ENCODE assay signal across 8 cellular contexts in the genomic region with DNA sequence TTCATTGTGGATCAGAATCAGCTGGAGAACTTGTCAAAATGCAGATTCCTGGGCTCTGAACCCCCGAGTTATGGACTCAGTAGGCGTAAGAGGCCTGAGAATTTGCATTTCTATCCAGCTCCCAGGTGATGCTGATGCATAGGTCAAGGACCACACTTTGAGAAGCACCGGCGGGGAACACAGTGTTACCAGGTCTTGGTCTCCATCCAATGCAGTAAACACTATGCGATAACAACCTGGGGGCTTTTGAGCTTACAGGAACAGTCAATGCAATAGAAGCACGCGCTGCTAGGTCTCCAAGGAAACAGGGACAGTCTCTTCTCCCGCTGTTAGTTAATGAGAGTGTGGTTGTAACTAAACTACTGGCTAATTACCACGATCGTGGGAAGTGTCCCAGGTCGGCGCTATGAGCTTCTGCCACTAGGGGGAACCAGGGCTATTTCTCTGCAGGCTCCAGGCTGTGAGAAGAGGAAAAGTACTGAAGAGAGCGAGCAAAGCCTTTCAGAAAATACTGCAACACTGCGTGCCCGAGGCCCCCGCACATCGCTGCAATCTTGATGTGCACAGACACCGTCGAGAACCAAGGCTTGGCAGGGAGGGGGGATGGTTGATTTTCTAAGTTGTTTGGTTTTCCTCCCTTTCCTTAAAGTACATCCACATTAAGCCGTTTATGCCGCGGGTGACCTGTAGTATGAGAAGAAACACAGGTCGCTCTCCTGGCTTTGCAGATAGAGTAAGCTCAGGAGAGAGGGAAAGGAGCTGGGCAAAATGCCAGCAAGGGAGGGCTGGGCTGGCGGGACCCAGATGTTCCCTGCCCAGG. TPM values are rescaled to one million over a fixed set of nuclear protein-coding genes. Genes with fewer than 3 reads are reported as not detected.
DNase-seq lines count a peak whose midpoint lies in the region; ATAC-seq and TF ChIP-seq lines count a peak whose summit lies in the region.

No MANE protein-coding gene starts in this region.

- peak overlapping the region; percentile 41; the same call in 1 of the 2 replicates for H2AFZ ChIP-seq in OCI-LY7 (ENCODE audit: low read length)
- H2AFZ ChIP-seq in fibroblast of lung (ENCODE audit: low read length), result no peak overlapping the region

- H3K27ac ChIP-seq in OCI-LY7 (ENCODE audit: low read depth, low read length, poor library complexity, severe bottlenecking) (no peak overlapping the region), fibroblast of lung (ENCODE audit: insufficient read depth, low read length) (no peak overlapping the region)

- H3K4me1 ChIP-seq in OCI-LY7 (ENCODE audit: insufficient read depth, low read length, poor library complexity, severe bottlenecking) (peaks cover 15% of the 10 kb centered on the region), fibroblast of lung (ENCODE audit: control insufficient read depth, extremely low read depth, insufficient read depth, low read length) (no peaks in the 10 kb centered on the region)

- no peaks in the 10 kb centered on the region for H3K36me3 Mint-ChIP-seq in activated T-cell treated with anti-CD3 and anti-CD28 coated beads, Interleukin-2, amount 50 U/mL, for 24 hours (ENCODE audit: low read depth)
- no peaks in the 10 kb centered on the region for H3K36me3 Mint-ChIP-seq in natural killer cell treated with Interleukin-12 subunit alpha and Interleukin-12 subunit beta and Interleukin-15 and Interleukin-18, amount 100 ng/mL, for 72 hours
- no peaks in the 10 kb centered on the region for H3K36me3 Mint-ChIP-seq in stimulated activated naive B cell treated with anti-CD40 and anti-IgM and Interleukin-4, amounts not matched to agents 10 μg/mL and 1 μg/mL and 100 μg/mL, for 72 hours

- peaks cover 12% of the 10 kb centered on the region for H3K27me3 ChIP-seq in fibroblast of lung (ENCODE audit: control insufficient read depth, insufficient read depth, low read length)

- H3K9me3 ChIP-seq in OCI-LY7 (ENCODE audit: low read length), result no peaks in the 10 kb centered on the region
- no peaks in the 10 kb centered on the region for H3K9me3 ChIP-seq in fibroblast of lung (ENCODE audit: control insufficient read depth, insufficient read depth, low read depth, low read length)

- CTCF ChIA-PET in OCI-LY7 (lab: Charles Lee; ENCODE audit: unreplicated experiment), result no interaction called here

- intact Hi-C loops in OCI-LY7 (cut with micrococcal nuclease; ENCODE audit: unreplicated experiment), result loop anchor here (1.0 to 5.0 kb wide), 2 partner anchors 146 to 280 kb away; no protein-coding TSS in a partner anchor

- peaks cover 12% of the 10 kb centered on the region for H3K4me1 Mint-ChIP-seq in activated T-cell treated with anti-CD3 and anti-CD28 coated beads, Interleukin-2, amount 50 U/mL, for 24 hours (ENCODE audit: low read depth)
- peaks cover 14 to 16% of the 10 kb centered on the region in 2 donors for H3K4me1 Mint-ChIP-seq in natural killer cell treated with Interleukin-12 subunit alpha and Interleukin-12 subunit beta and Interleukin-15 and Interleukin-18, amount 100 ng/mL, for 72 hours (ENCODE audit: low read depth in 2 of 2)
- peaks cover 28 to 29% of the 10 kb centered on the region in 2 donors for H3K4me1 Mint-ChIP-seq in stimulated activated naive B cell treated with anti-CD40 and anti-IgM and Interleukin-4, amounts not matched to agents 10 μg/mL and 1 μg/mL and 100 μg/mL, for 72 hours

- peak overlapping the region; percentile 48 for H3K4me2 ChIP-seq in OCI-LY7 (ENCODE audit: low read length)
- H3K4me2 ChIP-seq in fibroblast of lung (ENCODE audit: extremely low read depth, insufficient read depth, low read length), result peak overlapping the region; percentile 63

- no peaks in the 10 kb centered on the region for H3K9me2 ChIP-seq in OCI-LY7 (ENCODE audit: insufficient read depth, low read length)

- TF ChIP-seq CTCF in OCI-LY7 (conservative IDR thresholded peaks at IDR 0.05; ENCODE audit: low read length), result peak; percentile 91
- TF ChIP-seq CTCF in fibroblast of lung (conservative IDR thresholded peaks at IDR 0.05 in 1 of 2, IDR thresholded peaks at IDR 0.05 in 1 of 2; ENCODE audit: low read depth in 1 of 2, low read length in 2 of 2), result peak; percentile 95 to 98

- no peaks in the 10 kb centered on the region for H3K9me3 Mint-ChIP-seq in activated T-cell treated with anti-CD3 and anti-CD28 coated beads, Interleukin-2, amount 50 U/mL, for 24 hours
- no peaks in the 10 kb centered on the region for H3K9me3 Mint-ChIP-seq in natural killer cell treated with Interleukin-12 subunit alpha and Interleukin-12 subunit beta and Interleukin-15 and Interleukin-18, amount 100 ng/mL, for 72 hours
- H3K9me3 Mint-ChIP-seq in stimulated activated naive B cell treated with anti-CD40 and anti-IgM and Interleukin-4, amounts not matched to agents 10 μg/mL and 1 μg/mL and 100 μg/mL, for 72 hours, result no peaks in the 10 kb centered on the region

- peaks cover 48% of the 10 kb centered on the region for H3K27me3 Mint-ChIP-seq in activated T-cell treated with anti-CD3 and anti-CD28 coated beads, Interleukin-2, amount 50 U/mL, for 24 hours
- peaks cover 8 to 9% of the 10 kb centered on the region in 2 donors for H3K27me3 Mint-ChIP-seq in natural killer cell treated with Interleukin-12 subunit alpha and Interleukin-12 subunit beta and Interleukin-15 and Interleukin-18, amount 100 ng/mL, for 72 hours
- peaks cover 39 to 44% of the 10 kb centered on the region in 2 donors for H3K27me3 Mint-ChIP-seq in stimulated activated naive B cell treated with anti-CD40 and anti-IgM and Interleukin-4, amounts not matched to agents 10 μg/mL and 1 μg/mL and 100 μg/mL, for 72 hours

- H3K79me2 ChIP-seq in OCI-LY7 (ENCODE audit: insufficient read depth, low read depth, low read length), result no peaks in the 10 kb centered on the region
- no peaks in the 10 kb centered on the region for H3K79me2 ChIP-seq in fibroblast of lung (ENCODE audit: control insufficient read depth, insufficient read depth, low read length)

- H3K36me3 ChIP-seq in OCI-LY7 (ENCODE audit: insufficient read depth, low read length) (no peaks in the 10 kb centered on the region), fibroblast of lung (ENCODE audit: control insufficient read depth, insufficient read depth, low read length) (no peaks in the 10 kb centered on the region)

- POLR2A ChIA-PET in OCI-LY7 (lab: Charles Lee), result interaction anchor here (1.0 kb wide), 1 partner anchor 26 kb away, joined by 3 read pairs; no protein-coding TSS in a partner anchor

- peak overlapping the region; percentile 56 for H3K4me3 Mint-ChIP-seq in activated T-cell treated with anti-CD3 and anti-CD28 coated beads, Interleukin-2, amount 50 U/mL, for 24 hours
- peak overlapping the region; percentile 67 for H3K4me3 Mint-ChIP-seq in natural killer cell treated with Interleukin-12 subunit alpha and Interleukin-12 subunit beta and Interleukin-15 and Interleukin-18, amount 100 ng/mL, for 72 hours
- peak overlapping the region; percentile 59 to 73 for H3K4me3 Mint-ChIP-seq in stimulated activated naive B cell treated with anti-CD40 and anti-IgM and Interleukin-4, amounts not matched to agents 10 μg/mL and 1 μg/mL and 100 μg/mL, for 72 hours

- H3K9ac ChIP-seq in fibroblast of lung (ENCODE audit: insufficient read depth, low read length), result no peak overlapping the region

- no peaks in the 10 kb centered on the region for H4K20me1 ChIP-seq in OCI-LY7 (ENCODE audit: insufficient read depth, low read length)
- no peaks in the 10 kb centered on the region for H4K20me1 ChIP-seq in fibroblast of lung (ENCODE audit: control insufficient read depth, extremely low read depth, insufficient read depth, low read length)

- BruUV-seq in OCI-LY7 (replicated peaks; lab: Mats Ljungman, UMichigan), result no TSS peak

- ATAC-seq in GM19395 (IDR thresholded peaks at IDR 0.05; ENCODE audit: unreplicated experiment), result peak; percentile 77
- ATAC-seq in natural killer cell treated with Interleukin-12 subunit alpha and Interleukin-12 subunit beta and Interleukin-15 and Interleukin-18, amount 100 ng/mL, for 72 hours, result peak; percentile 74 to 77
- peak; percentile 91 to 92 for ATAC-seq in stimulated activated naive B cell treated with anti-CD40 and anti-IgM and Interleukin-4, amounts not matched to agents 10 μg/mL and 1 μg/mL and 100 μg/mL, for 72 hours (replicated peaks)

- no peak overlapping the region for H3K27ac Mint-ChIP-seq in activated T-cell treated with anti-CD3 and anti-CD28 coated beads, Interleukin-2, amount 50 U/mL, for 24 hours
- no peak overlapping the region for H3K27ac Mint-ChIP-seq in natural killer cell treated with Interleukin-12 subunit alpha and Interleukin-12 subunit beta and Interleukin-15 and Interleukin-18, amount 100 ng/mL, for 72 hours
- H3K27ac Mint-ChIP-seq in stimulated activated naive B cell treated with anti-CD40 and anti-IgM and Interleukin-4, amounts not matched to agents 10 μg/mL and 1 μg/mL and 100 μg/mL, for 72 hours, result no peak overlapping the region

- peak; percentile 50 to 62 for DNase-seq in AML-193 (lab: John Stamatoyannopoulos, UW)
- DNase-seq in Jurkat, Clone E6-1 (ENCODE audit: low read depth, low spot score), result peak; percentile 65
- peak; percentile 77 for DNase-seq in OCI-LY7 (ENCODE audit: low spot score)
- peak; percentile 81 for DNase-seq in activated T-cell treated with anti-CD3 and anti-CD28 coated beads, Interleukin-2, amount 50 U/mL, for 24 hours
- DNase-seq in fibroblast of lung (ENCODE audit: low read depth in 2 of 2), result peak; percentile 57 to 67
- peak; percentile 83 for DNase-seq in natural killer cell treated with Interleukin-12 subunit alpha and Interleukin-12 subunit beta and Interleukin-15 and Interleukin-18, amount 100 ng/mL, for 72 hours (ENCODE audit: low spot score)
- peak; percentile 61 for DNase-seq in stimulated activated naive B cell treated with anti-CD40 and anti-IgM and Interleukin-4, amounts not matched to agents 10 μg/mL and 1 μg/mL and 100 μg/mL, for 72 hours

- no peak overlapping the region for H3K4me3 ChIP-seq in Jurkat, Clone E6-1 (ENCODE audit: low read length)
- H3K4me3 ChIP-seq in OCI-LY7 (ENCODE audit: low read depth, low read length, poor library complexity, severe bottlenecking) (no peak overlapping the region), fibroblast of lung (replicated peaks in 1 of 4; ENCODE audit: control extremely low read depth in 1 of 4, insufficient read depth in 1 of 4, low read depth in 3 of 4, low read length in 4 of 4) (no peak overlapping the region)

RNA-seq across cellular contexts. Expression of a gene that starts 52.0 kb away (rescaled TPM):
- not detected for polyA plus RNA-seq in Jurkat, Clone E6-1 (2012; ENCODE audit: insufficient read depth, insufficient read length)
- not detected in 2 replicates for total RNA-seq in OCI-LY7 (2014; rRNA removed; shearing (Covaris generic))
- not detected in 2 replicates for total RNA-seq in OCI-LY7 (2022)
- total RNA-seq in fibroblast of lung, result under 0.01 TPM in 1 of 2 replicates, not detected in the other
- polyA plus RNA-seq in fibroblast of lung, result not detected in 2 replicates
- polyA plus RNA-seq in fibroblast of lung (2012), result not detected in 2 replicates
- not detected in 2 replicates for polyA minus RNA-seq in fibroblast of lung (ENCODE audit: low replicate concordance)
- not detected for total RNA-seq in natural killer cell treated with Interleukin-12 subunit alpha and Interleukin-12 subunit beta and Interleukin-15 and Interleukin-18, amount 100 ng/mL, for 72 hours
